ENCODE assay signal across 1 cellular context in the genomic region with DNA sequence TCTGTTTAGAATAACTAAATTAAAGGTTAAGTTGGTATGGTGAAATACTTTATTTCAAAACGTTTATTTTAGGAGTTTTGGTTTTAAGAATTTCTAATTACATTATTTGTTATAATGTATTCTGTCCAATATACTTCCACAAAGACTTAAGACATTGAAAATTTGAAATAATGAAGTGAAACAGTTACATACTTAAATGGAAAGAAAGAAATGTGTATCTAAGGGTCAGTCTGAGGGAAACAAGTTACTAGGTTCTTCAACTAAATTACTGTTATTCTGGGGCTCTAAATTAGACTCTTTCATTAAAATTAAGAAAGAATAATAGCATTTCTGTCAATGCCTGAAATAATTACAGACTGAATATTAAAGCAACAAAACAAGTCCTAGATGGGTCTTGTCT.
TF ChIP-seq lines count a peak whose summit lies in the region.

No MANE protein-coding gene starts in this region.

TF ChIP-seq in HepG2, 621 proteins besides CTCF, POLR2A, EP300 and RAD21:
- TF ChIP-seq ISX (CRISPR knock-in tag; conservative IDR thresholded peaks at IDR 0.05) (no peak), IKZF1 (IDR thresholded peaks at IDR 0.05) (no peak), ZNF629 (CRISPR knock-in tag; conservative IDR thresholded peaks at IDR 0.05) (no peak), ZNF552 (CRISPR knock-in tag; IDR thresholded peaks at IDR 0.05; ENCODE audit: borderline replicate concordance) (no peak), STAG1 (CRISPR knock-in tag; IDR thresholded peaks at IDR 0.05) (no peak), REXO4 (CRISPR knock-in tag; IDR thresholded peaks at IDR 0.05; ENCODE audit: borderline replicate concordance) (no peak), ZNF788 (CRISPR knock-in tag; IDR thresholded peaks at IDR 0.05; ENCODE audit: borderline replicate concordance) (no peak), NFYB (CRISPR knock-in tag; IDR thresholded peaks at IDR 0.05) (no peak), THYN1 (CRISPR knock-in tag; IDR thresholded peaks at IDR 0.05; ENCODE audit: borderline replicate concordance, low read depth) (no peak), FIP1L1 (IDR thresholded peaks at IDR 0.05; ENCODE audit: borderline replicate concordance, insufficient read depth, low read depth, low read length) (no peak), PLRG1 (conservative IDR thresholded peaks at IDR 0.05) (no peak), POLR2AphosphoS2 (IDR thresholded peaks at IDR 0.05; ENCODE audit: low read depth, low read length) (no peak), SETDB1 (CRISPR knock-in tag; IDR thresholded peaks at IDR 0.05; ENCODE audit: borderline replicate concordance) (no peak)
- TF ChIP-seq, protein P1, sequence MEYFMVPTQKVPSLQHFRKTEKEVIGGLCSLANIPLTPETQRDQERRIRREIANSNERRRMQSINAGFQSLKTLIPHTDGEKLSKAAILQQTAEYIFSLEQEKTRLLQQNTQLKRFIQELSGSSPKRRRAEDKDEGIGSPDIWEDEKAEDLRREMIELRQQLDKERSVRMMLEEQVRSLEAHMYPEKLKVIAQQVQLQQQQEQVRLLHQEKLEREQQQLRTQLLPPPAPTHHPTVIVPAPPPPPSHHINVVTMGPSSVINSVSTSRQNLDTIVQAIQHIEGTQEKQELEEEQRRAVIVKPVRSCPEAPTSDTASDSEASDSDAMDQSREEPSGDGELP (IDR thresholded peaks at IDR 0.05; ENCODE audit: borderline replicate concordance, low read depth), result no peak
- TF ChIP-seq, protein P2, sequence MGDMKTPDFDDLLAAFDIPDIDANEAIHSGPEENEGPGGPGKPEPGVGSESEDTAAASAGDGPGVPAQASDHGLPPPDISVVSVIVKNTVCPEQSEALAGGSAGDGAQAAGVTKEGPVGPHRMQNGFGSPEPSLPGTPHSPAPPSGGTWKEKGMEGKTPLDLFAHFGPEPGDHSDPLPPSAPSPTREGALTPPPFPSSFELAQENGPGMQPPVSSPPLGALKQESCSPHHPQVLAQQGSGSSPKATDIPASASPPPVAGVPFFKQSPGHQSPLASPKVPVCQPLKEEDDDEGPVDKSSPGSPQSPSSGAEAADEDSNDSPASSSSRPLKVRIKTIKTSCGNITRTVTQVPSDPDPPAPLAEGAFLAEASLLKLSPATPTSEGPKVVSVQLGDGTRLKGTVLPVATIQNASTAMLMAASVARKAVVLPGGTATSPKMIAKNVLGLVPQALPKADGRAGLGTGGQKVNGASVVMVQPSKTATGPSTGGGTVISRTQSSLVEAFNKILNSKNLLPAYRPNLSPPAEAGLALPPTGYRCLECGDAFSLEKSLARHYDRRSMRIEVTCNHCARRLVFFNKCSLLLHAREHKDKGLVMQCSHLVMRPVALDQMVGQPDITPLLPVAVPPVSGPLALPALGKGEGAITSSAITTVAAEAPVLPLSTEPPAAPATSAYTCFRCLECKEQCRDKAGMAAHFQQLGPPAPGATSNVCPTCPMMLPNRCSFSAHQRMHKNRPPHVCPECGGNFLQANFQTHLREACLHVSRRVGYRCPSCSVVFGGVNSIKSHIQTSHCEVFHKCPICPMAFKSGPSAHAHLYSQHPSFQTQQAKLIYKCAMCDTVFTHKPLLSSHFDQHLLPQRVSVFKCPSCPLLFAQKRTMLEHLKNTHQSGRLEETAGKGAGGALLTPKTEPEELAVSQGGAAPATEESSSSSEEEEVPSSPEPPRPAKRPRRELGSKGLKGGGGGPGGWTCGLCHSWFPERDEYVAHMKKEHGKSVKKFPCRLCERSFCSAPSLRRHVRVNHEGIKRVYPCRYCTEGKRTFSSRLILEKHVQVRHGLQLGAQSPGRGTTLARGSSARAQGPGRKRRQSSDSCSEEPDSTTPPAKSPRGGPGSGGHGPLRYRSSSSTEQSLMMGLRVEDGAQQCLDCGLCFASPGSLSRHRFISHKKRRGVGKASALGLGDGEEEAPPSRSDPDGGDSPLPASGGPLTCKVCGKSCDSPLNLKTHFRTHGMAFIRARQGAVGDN (CRISPR knock-in tag; IDR thresholded peaks at IDR 0.05), result no peak
